8 cellular contexts compared by ENCODE assay signal in the genomic region with DNA sequence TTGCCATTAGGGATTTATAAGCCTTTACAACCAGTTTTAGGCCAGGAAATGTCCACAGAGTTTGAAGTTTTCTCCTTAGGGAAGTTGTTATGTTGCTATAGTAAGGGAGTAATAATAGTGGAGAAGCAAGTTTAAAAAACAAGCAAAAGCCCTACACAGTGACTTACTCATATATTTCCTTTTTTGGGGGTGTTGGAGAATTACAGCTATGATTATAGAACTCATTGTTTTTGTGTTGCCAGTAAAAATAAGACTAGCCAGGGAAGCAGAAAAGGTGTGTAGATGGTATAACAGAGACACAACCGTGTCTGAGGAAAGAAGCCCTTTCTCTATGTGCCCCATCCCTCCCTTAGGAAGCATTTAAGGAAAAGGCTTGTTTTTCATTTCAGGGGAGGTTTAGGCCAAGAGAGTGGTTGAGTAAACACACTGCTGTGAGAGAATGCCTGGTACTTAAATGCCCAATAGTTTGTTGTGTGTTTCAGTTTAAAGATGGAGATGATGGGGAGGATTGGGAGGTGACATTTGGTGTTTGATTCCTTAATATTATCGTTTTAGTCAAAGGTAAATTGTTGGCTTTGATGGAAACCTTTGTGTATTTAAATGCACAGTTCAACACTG. TPM values are rescaled to one million over a fixed set of nuclear protein-coding genes. Genes with fewer than 3 reads are reported as not detected.
DNase-seq lines count a peak whose midpoint lies in the region; ATAC-seq and TF ChIP-seq lines count a peak whose summit lies in the region.

No MANE protein-coding gene starts in this region.

- no peak overlapping the region for H3K56ac ChIP-seq in mesendoderm (ENCODE audit: low read length)

- H3K23ac ChIP-seq in mesendoderm (ENCODE audit: low read length), result no peak overlapping the region

- peak overlapping the region; percentile 80 for H3K27ac Mint-ChIP-seq in central memory CD8-positive, alpha-beta T cell (ENCODE audit: low read depth)
- H3K27ac Mint-ChIP-seq in naive thymus-derived CD4-positive, alpha-beta T cell, result peak overlapping the region; percentile 24 to 97 (median 94)

- WGBS in mesendoderm (ENCODE audit: extremely low coverage, insufficient coverage, low lambda C conversion rate), result 100% methylated on average over 1 of the region's 2 CpGs

- peaks cover 7% of the 10 kb centered on the region for H3K36me3 Mint-ChIP-seq in central memory CD8-positive, alpha-beta T cell (ENCODE audit: insufficient read depth)
- H3K36me3 Mint-ChIP-seq in naive thymus-derived CD4-positive, alpha-beta T cell, result no peaks in the 10 kb centered on the region

- no peak for TF ChIP-seq CTCF in BJ (IDR thresholded peaks at IDR 0.05; ENCODE audit: insufficient read depth, low read depth, low read length)

- no peaks in the 10 kb centered on the region for H3K27me3 Mint-ChIP-seq in central memory CD8-positive, alpha-beta T cell
- no peaks in the 10 kb centered on the region for H3K27me3 Mint-ChIP-seq in naive thymus-derived CD4-positive, alpha-beta T cell

- H3K18ac ChIP-seq in mesendoderm (ENCODE audit: low read length), result no peak overlapping the region

- H3K79me1 ChIP-seq in mesendoderm (ENCODE audit: low read length), result peaks cover 3% of the 10 kb centered on the region

- H3K4me1 ChIP-seq in naive thymus-derived CD4-positive, alpha-beta T cell (ENCODE audit: control insufficient read depth in 2 of 2, insufficient read depth in 2 of 2, low read length in 2 of 2), result peaks cover 54 to 57% of the 10 kb centered on the region in 2 donors
- no peaks in the 10 kb centered on the region for H3K4me1 ChIP-seq in mesendoderm (ENCODE audit: control insufficient read depth, low read depth, low read length)

- no peak overlapping the region for H2BK5ac ChIP-seq in mesendoderm (ENCODE audit: low read length)

- no peaks in the 10 kb centered on the region for H3K27me3 ChIP-seq in BJ (ENCODE audit: control insufficient read depth, insufficient read depth, low read length)
- no peaks in the 10 kb centered on the region for H3K27me3 ChIP-seq in naive thymus-derived CD4-positive, alpha-beta T cell (ENCODE audit: control insufficient read depth in 2 of 2, insufficient read depth in 2 of 2, low read length in 2 of 2)
- H3K27me3 ChIP-seq in mesendoderm (ENCODE audit: insufficient read depth, low read length, poor library complexity), result no peaks in the 10 kb centered on the region

- H3K9me3 ChIP-seq in naive thymus-derived CD4-positive, alpha-beta T cell (ENCODE audit: control insufficient read depth in 2 of 3, low read length in 3 of 3), result no peaks in the 10 kb centered on the region

- no peak overlapping the region for H3K4ac ChIP-seq in mesendoderm (ENCODE audit: low read depth, low read length)

- H3K79me2 ChIP-seq in mesendoderm (ENCODE audit: control insufficient read depth, insufficient read depth, low read length), result peaks cover 64% of the 10 kb centered on the region

- H4K8ac ChIP-seq in mesendoderm (ENCODE audit: low read depth, low read length), result no peak overlapping the region

- H3K9ac ChIP-seq in mesendoderm (ENCODE audit: low read length), result no peak overlapping the region

- no peaks in the 10 kb centered on the region for H3K9me3 Mint-ChIP-seq in central memory CD8-positive, alpha-beta T cell
- peaks cover 0 to 2% (median 0%) of the 10 kb centered on the region in 11 donors for H3K9me3 Mint-ChIP-seq in naive thymus-derived CD4-positive, alpha-beta T cell

- no peak overlapping the region for H2AK5ac ChIP-seq in mesendoderm (ENCODE audit: low read length)

- H3K4me3 ChIP-seq in BJ (ENCODE audit: low read depth, low read length) (peak overlapping the region; percentile 92), mesendoderm (ENCODE audit: low read length) (no peak overlapping the region)
- peak overlapping the region; percentile 17 for H3K4me3 ChIP-seq in naive thymus-derived CD4-positive, alpha-beta T cell (ENCODE audit: low read length)

- H3K36me3 ChIP-seq in BJ (ENCODE audit: control insufficient read depth, insufficient read depth, low read length), result no peaks in the 10 kb centered on the region
- H3K36me3 ChIP-seq in naive thymus-derived CD4-positive, alpha-beta T cell (ENCODE audit: control insufficient read depth in 2 of 3, insufficient read depth in 3 of 3, low read length in 3 of 3), result peaks cover 0 to 7% (median 0%) of the 10 kb centered on the region in 3 experiments
- no peaks in the 10 kb centered on the region for H3K36me3 ChIP-seq in mesendoderm (ENCODE audit: control insufficient read depth, insufficient read depth, low read length)

- ATAC-seq in central memory CD8-positive, alpha-beta T cell (replicated peaks; ENCODE audit: extremely low read depth, poor library complexity, severe bottlenecking), result no peak
- no peak for ATAC-seq in naive thymus-derived CD4-positive, alpha-beta T cell
- no peak for ATAC-seq in HG02852 (IDR thresholded peaks at IDR 0.05; ENCODE audit: unreplicated experiment)
- ATAC-seq in HG03469 (IDR thresholded peaks at IDR 0.05; ENCODE audit: unreplicated experiment), result no peak

- POLR2A ChIA-PET in BJ (lab: Charles Lee), result no interaction called here
- POLR2A ChIA-PET in naive thymus-derived CD4-positive, alpha-beta T cell (lab: Charles Lee), result interaction anchor here (1.1 to 1.3 kb wide), 2 partner anchors 18 to 33 kb away, joined by 3 to 6 read pairs; no protein-coding TSS in a partner anchor

- DNase-seq in BJ (ENCODE audit: low read depth) (no peak), Kasumi-1 (lab: John Stamatoyannopoulos, UW) (peak; percentile 44 to 50), mesendoderm (no peak)
- DNase-seq in central memory CD8-positive, alpha-beta T cell (ENCODE audit: low spot score in 2 of 2), result no peak
- no peak for DNase-seq in naive thymus-derived CD4-positive, alpha-beta T cell
- no peak for DNase-seq in activated CD4-positive, alpha-beta T cell treated with anti-CD3 and anti-CD28 coated beads, Interleukin-2, amount 50 U/mL, for 4 hours

- peak overlapping the region; percentile 82 for H3K4me3 Mint-ChIP-seq in central memory CD8-positive, alpha-beta T cell
- peak overlapping the region in 9 of 10 donors; percentile 87 to 96 (median 93) for H3K4me3 Mint-ChIP-seq in naive thymus-derived CD4-positive, alpha-beta T cell

- no peak overlapping the region for H2BK15ac ChIP-seq in mesendoderm (replicated peaks; ENCODE audit: low read depth)

- peak overlapping the region; percentile 98 for H3K27ac ChIP-seq in naive thymus-derived CD4-positive, alpha-beta T cell (ENCODE audit: low read depth, low read length)
- no peak overlapping the region for H3K27ac ChIP-seq in mesendoderm (ENCODE audit: low read depth, low read length)

- no peak overlapping the region for H4K5ac ChIP-seq in mesendoderm (ENCODE audit: low read length)

- intact Hi-C loops in naive thymus-derived CD4-positive, alpha-beta T cell (cut with micrococcal nuclease), result loop anchor here in 1 of 2 donors (10.0 kb wide), 1 partner anchor 1211 kb away; a partner anchor contains a TSS

- no peak overlapping the region for H2BK120ac ChIP-seq in mesendoderm (ENCODE audit: low read depth, low read length)

- H3K4me1 Mint-ChIP-seq in central memory CD8-positive, alpha-beta T cell, result peaks cover 18% of the 10 kb centered on the region
- H3K4me1 Mint-ChIP-seq in naive thymus-derived CD4-positive, alpha-beta T cell, result peaks cover 18 to 33% (median 28%) of the 10 kb centered on the region in 7 donors

- H3K4me2 ChIP-seq in mesendoderm (ENCODE audit: low read length), result no peak overlapping the region

- CTCF ChIA-PET in BJ (lab: Yijun Ruan, JAX), result interaction anchor here (0.8 kb wide), 1 partner anchor 18 kb away, joined by 3 read pairs; no protein-coding TSS in a partner anchor
- CTCF ChIA-PET in naive thymus-derived CD4-positive, alpha-beta T cell (lab: Charles Lee), result interaction anchor here (0.7 kb wide), 1 partner anchor 11 kb away, joined by 3 read pairs; no protein-coding TSS in a partner anchor

RNA-seq across cellular contexts. Expression of a gene that starts 2.4 kb away (rescaled TPM):
- 170 and 301 TPM in 2 replicates for polyA plus RNA-seq in BJ (2011; rRNA removed)
- polyA minus RNA-seq in BJ (2011; rRNA and poly(A)+ RNA removed), result 55.0 and 62.3 TPM in 2 replicates
- total RNA-seq in naive thymus-derived CD4-positive, alpha-beta T cell, result 100 to 1,000 TPM; 109 to 199 (median 151) TPM
- polyA plus RNA-seq in naive thymus-derived CD4-positive, alpha-beta T cell, result 100 to 1,000 TPM; 214 to 278 TPM
- polyA plus RNA-seq in mesendoderm (2013, experiment 1 of 2), result 128 TPM
- polyA plus RNA-seq in mesendoderm (2013, experiment 2 of 2), result 129 TPM

RNA-seq across cellular contexts. Expression of a gene that starts 30.4 kb away (rescaled TPM):
- 0.05 and 0.20 TPM in 2 replicates for polyA plus RNA-seq in BJ (2011; rRNA removed)
- not detected in 2 replicates for polyA minus RNA-seq in BJ (2011; rRNA and poly(A)+ RNA removed)
- total RNA-seq in naive thymus-derived CD4-positive, alpha-beta T cell, result under 1 TPM in 1 of 5 experiments, not detected in 4; 0.07 TPM
- polyA plus RNA-seq in naive thymus-derived CD4-positive, alpha-beta T cell, result not detected
- polyA plus RNA-seq in mesendoderm (2013, experiment 1 of 2), result 0.11 TPM
- 0.32 TPM for polyA plus RNA-seq in mesendoderm (2013, experiment 2 of 2)

Comparison
In these comparisons a context has a peak if more than half of its experiments do, and no peak if none do; other contexts are left out.
1. DNase-seq: peak in Kasumi-1 (2 of 2); none in BJ (single experiment), central memory CD8-positive, alpha-beta T cell (0 of 2), naive thymus-derived CD4-positive, alpha-beta T cell (0 of 9), mesendoderm (single experiment) and activated CD4-positive, alpha-beta T cell treated with anti-CD3 and anti-CD28 coated beads, Interleukin-2, amount 50 U/mL, for 4 hours (0 of 2).